ENCODE assay signal across 8 cellular contexts in genomic region chr1:24018611-24019580, GRCh38. TPM values are rescaled to one million over a fixed set of nuclear protein-coding genes. Genes with fewer than 3 reads are reported as not detected.
DNase-seq lines count a peak whose midpoint lies in the region; ATAC-seq and TF ChIP-seq lines count a peak whose summit lies in the region.

No MANE protein-coding gene starts in this region.

- whole genome bisulfite sequencing in stomach, 5 donors = 20 to 37% (median 26%) methylated on average over 20 of the region's 20 CpGs

- no peak for ATAC-seq in HG03175 (IDR thresholded peaks at IDR 0.05; ENCODE audit: unreplicated experiment)

- H3K27me3 ChIP-seq in MG63 = no peaks in the 10 kb centered on the region
- no peaks in the 10 kb centered on the region for H3K27me3 ChIP-seq in stomach

- TF ChIP-seq CTCF in stomach (IDR thresholded peaks at IDR 0.05) = no peak

- TF ChIP-seq EP300 in stomach (IDR thresholded peaks at IDR 0.05) = no peak

- H3K36me3 ChIP-seq in MG63 (no peaks in the 10 kb centered on the region), stomach (no peaks in the 10 kb centered on the region)

- peak overlapping the region; percentile 90 to 93 (median 90) for H3K27ac ChIP-seq in stomach

- H3K9me3 ChIP-seq in MG63 (no peaks in the 10 kb centered on the region), stomach (no peaks in the 10 kb centered on the region)

- intact Hi-C loops in stomach (cut with DNase I; ENCODE audit: low total_unique reads) = no loop called here

- H3K4me1 ChIP-seq in stomach = peaks cover 40 to 86% (median 72%) of the 10 kb centered on the region in 4 donors

- DNase-seq in AG08395 (ENCODE audit: low spot score) (peak; percentile 97), MG63 (peak; percentile 97), cerebellum (ENCODE audit: low spot score) (peak; percentile 15), kidney tubule cell (ENCODE audit: low spot score) (peak; percentile 99), stomach (peak; percentile 99), NCI-H2107 (lab: John Stamatoyannopoulos, UW) (no peak)
- DNase-seq in activated CD4-positive, alpha-beta T cell treated with anti-CD3 and anti-CD28 coated beads, Interleukin-2, amount 50 U/mL, for 48 hours = no peak

- no peak for TF ChIP-seq POLR2A in stomach (IDR thresholded peaks at IDR 0.05)

- H3K4me3 ChIP-seq in MG63 = no peak overlapping the region
- H3K4me3 ChIP-seq in stomach = no peak overlapping the region

RNA-seq across cellular contexts. Expression of gene SRSF10, which starts 38.8 kb away (rescaled TPM):
- 40.0 and 46.4 TPM in 2 replicates for total RNA-seq in MG63 (2014; rRNA removed; shearing (Covaris generic); ENCODE audit: low replicate concordance)
- 157 TPM for total RNA-seq in cerebellum
- 100 to 1,000 TPM in 4 of 5 donors, 10 to 100 TPM in 1; 60.7 to 285 (median 136) TPM for total RNA-seq in stomach
- polyA plus RNA-seq in stomach = 10 to 100 TPM; 41.7 to 54.9 (median 43.3) TPM

RNA-seq across cellular contexts. Expression of gene PNRC2, which starts 59.3 kb away (rescaled TPM):
- 36.5 and 47.0 TPM in 2 replicates for total RNA-seq in MG63 (2014; rRNA removed; shearing (Covaris generic); ENCODE audit: low replicate concordance)
- total RNA-seq in cerebellum (70.9 TPM), stomach (100 to 1,000 TPM in 1 of 5 donors, 10 to 100 TPM in 4; 38.5 to 181 (median 66.6) TPM)
- polyA plus RNA-seq in stomach = 100 to 1,000 TPM in 2 of 3 donors, 10 to 100 TPM in 1; 59.3 to 172 (median 103) TPM

Comparison
In these comparisons a context has a peak if more than half of its experiments do, and no peak if none do; other contexts are left out.
1. DNase-seq: peak in AG08395 (single experiment), MG63 (single experiment), cerebellum (single experiment), kidney tubule cell (single experiment) and stomach (single experiment); none in activated CD4-positive, alpha-beta T cell treated with anti-CD3 and anti-CD28 coated beads, Interleukin-2, amount 50 U/mL, for 48 hours (0 of 2) and NCI-H2107 (single experiment).